In the genomic region with DNA sequence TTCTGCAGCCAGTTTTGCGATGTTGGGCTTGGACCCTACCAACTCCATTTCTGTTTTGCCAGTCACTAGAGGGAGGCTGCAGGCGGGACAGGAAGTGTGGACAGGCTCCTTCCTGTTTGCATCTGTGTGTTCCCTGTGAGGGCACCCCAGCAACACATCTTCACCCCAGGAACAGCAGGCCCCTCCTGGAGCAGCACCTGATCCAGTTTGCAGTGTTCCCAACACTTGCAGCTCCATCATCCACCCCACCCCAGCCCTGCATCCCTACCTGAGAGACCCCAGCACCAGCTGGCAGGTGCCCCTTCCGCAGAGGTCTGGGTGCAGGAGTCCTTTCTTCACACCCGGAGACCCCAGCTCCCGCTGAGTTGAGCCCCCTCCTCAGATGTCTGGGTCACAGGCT, we compare ENCODE assay signal across 1 cellular context.
TF ChIP-seq lines count a peak whose summit lies in the region.

No MANE protein-coding gene starts in this region.

TF ChIP-seq in GM12878, 131 proteins besides CTCF, POLR2A, EP300 and RAD21:
- TF ChIP-seq GABPA (IDR thresholded peaks at IDR 0.05; ENCODE audit: low read depth) (peak; percentile 74), CBFB (IDR thresholded peaks at IDR 0.05; ENCODE audit: low read depth) (no peak), TARDBP (IDR thresholded peaks at IDR 0.05; ENCODE audit: borderline replicate concordance) (no peak), ZBTB40 (IDR thresholded peaks at IDR 0.05; ENCODE audit: borderline replicate concordance) (peak; percentile 16; the same call in 1 of the 2 replicates)
- TF ChIP-seq, protein P1, sequence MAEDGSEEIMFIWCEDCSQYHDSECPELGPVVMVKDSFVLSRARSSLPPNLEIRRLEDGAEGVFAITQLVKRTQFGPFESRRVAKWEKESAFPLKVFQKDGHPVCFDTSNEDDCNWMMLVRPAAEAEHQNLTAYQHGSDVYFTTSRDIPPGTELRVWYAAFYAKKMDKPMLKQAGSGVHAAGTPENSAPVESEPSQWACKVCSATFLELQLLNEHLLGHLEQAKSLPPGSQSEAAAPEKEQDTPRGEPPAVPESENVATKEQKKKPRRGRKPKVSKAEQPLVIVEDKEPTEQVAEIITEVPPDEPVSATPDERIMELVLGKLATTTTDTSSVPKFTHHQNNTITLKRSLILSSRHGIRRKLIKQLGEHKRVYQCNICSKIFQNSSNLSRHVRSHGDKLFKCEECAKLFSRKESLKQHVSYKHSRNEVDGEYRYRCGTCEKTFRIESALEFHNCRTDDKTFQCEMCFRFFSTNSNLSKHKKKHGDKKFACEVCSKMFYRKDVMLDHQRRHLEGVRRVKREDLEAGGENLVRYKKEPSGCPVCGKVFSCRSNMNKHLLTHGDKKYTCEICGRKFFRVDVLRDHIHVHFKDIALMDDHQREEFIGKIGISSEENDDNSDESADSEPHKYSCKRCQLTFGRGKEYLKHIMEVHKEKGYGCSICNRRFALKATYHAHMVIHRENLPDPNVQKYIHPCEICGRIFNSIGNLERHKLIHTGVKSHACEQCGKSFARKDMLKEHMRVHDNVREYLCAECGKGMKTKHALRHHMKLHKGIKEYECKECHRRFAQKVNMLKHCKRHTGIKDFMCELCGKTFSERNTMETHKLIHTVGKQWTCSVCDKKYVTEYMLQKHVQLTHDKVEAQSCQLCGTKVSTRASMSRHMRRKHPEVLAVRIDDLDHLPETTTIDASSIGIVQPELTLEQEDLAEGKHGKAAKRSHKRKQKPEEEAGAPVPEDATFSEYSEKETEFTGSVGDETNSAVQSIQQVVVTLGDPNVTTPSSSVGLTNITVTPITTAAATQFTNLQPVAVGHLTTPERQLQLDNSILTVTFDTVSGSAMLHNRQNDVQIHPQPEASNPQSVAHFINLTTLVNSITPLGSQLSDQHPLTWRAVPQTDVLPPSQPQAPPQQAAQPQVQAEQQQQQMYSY (CRISPR knock-in tag; IDR thresholded peaks at IDR 0.05) = no peak
- TF ChIP-seq, protein P2, sequence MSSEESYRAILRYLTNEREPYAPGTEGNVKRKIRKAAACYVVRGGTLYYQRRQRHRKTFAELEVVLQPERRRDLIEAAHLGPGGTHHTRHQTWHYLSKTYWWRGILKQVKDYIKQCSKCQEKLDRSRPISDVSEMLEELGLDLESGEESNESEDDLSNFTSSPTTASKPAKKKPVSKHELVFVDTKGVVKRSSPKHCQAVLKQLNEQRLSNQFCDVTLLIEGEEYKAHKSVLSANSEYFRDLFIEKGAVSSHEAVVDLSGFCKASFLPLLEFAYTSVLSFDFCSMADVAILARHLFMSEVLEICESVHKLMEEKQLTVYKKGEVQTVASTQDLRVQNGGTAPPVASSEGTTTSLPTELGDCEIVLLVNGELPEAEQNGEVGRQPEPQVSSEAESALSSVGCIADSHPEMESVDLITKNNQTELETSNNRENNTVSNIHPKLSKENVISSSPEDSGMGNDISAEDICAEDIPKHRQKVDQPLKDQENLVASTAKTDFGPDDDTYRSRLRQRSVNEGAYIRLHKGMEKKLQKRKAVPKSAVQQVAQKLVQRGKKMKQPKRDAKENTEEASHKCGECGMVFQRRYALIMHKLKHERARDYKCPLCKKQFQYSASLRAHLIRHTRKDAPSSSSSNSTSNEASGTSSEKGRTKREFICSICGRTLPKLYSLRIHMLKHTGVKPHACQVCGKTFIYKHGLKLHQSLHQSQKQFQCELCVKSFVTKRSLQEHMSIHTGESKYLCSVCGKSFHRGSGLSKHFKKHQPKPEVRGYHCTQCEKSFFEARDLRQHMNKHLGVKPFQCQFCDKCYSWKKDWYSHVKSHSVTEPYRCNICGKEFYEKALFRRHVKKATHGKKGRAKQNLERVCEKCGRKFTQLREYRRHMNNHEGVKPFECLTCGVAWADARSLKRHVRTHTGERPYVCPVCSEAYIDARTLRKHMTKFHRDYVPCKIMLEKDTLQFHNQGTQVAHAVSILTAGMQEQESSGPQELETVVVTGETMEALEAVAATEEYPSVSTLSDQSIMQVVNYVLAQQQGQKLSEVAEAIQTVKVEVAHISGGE (CRISPR knock-in tag; IDR thresholded peaks at IDR 0.05) = peak; percentile 40; the same call in 1 of the 2 replicates
TF ChIP-seq in GM12878: peak in this region for 3.
